Comparison of ENCODE assay signal across 16 cellular contexts in the genomic region with DNA sequence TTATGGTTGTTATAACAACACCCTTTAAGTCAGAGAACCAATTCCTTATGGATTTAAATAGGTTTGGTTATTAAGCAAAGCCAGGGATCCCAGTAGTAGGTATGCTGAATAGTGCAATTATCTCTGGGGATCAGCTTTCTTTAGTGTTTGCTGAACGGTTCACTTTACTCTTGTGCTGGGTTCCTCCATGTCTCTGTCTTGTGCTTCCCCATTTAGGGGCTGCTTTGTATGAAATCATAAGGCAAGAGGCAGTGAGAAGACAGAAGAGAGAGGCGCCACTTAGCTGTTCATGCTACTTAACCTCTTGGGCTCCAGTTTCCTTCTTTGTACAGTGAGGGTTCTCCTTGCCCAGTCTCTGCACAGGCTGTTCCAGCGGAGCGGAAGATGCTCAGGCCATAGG. TPM values are rescaled to one million over a fixed set of nuclear protein-coding genes. Genes with fewer than 3 reads are reported as not detected.
A peak's percentile ranks its signal among the peaks of the same experiment; 100 is the strongest.
DNase-seq lines count a peak whose midpoint lies in the region; ATAC-seq and TF ChIP-seq lines count a peak whose summit lies in the region.
"Had no signal": no experiment of that assay in that cellular context is flagged by ENCODE, and none has a peak within 500 bp of the region (broad histone marks: within the 10 kb centered on the region; RNA-seq: fewer than 3 reads in every experiment).

No MANE protein-coding gene starts in this region.

- no peak for ATAC-seq in activated B cell treated with CpG ODN at 0.5 μM for 24 hours (ENCODE audit: low read depth)
- no peak for ATAC-seq in activated naive CD4-positive, alpha-beta T cell treated with anti-CD3 and anti-CD28 coated beads, Interleukin-2, amount 50 U/mL, for 72 hours
- ATAC-seq: foreskin keratinocyte had no signal

- H3K27me3 Mint-ChIP-seq in activated B cell treated with CpG ODN at 0.5 μM for 24 hours, result no peaks in the 10 kb centered on the region
- H3K27me3 Mint-ChIP-seq in nephron (ENCODE audit: low read depth), result peaks cover 30% of the 10 kb centered on the region

- H3K4me1 Mint-ChIP-seq in activated B cell treated with CpG ODN at 0.5 μM for 24 hours, result peaks cover 68% of the 10 kb centered on the region
- peaks cover 32% of the 10 kb centered on the region for H3K4me1 Mint-ChIP-seq in nephron

- H3K36me3 Mint-ChIP-seq in activated B cell treated with CpG ODN at 0.5 μM for 24 hours (ENCODE audit: low read depth) (peaks cover 66% of the 10 kb centered on the region), nephron (ENCODE audit: low read depth) (peaks cover 34% of the 10 kb centered on the region)
- H3K36me3 Mint-ChIP-seq in activated naive CD4-positive, alpha-beta T cell treated with anti-CD3 and anti-CD28 coated beads, Interleukin-2, amount 50 U/mL, for 72 hours, result peaks cover 18 to 44% of the 10 kb centered on the region in 2 donors

- H3K9me3 Mint-ChIP-seq in activated B cell treated with CpG ODN at 0.5 μM for 24 hours, result no peaks in the 10 kb centered on the region
- H3K9me3 Mint-ChIP-seq in nephron, result no peaks in the 10 kb centered on the region
- H3K9me3 Mint-ChIP-seq in activated naive CD4-positive, alpha-beta T cell treated with anti-CD3 and anti-CD28 coated beads, Interleukin-2, amount 50 U/mL, for 72 hours, result no peaks in the 10 kb centered on the region
- H3K9me3 Mint-ChIP-seq: type B pancreatic cell had no signal

- H3K4me3 ChIP-seq in HL-60 (replicated peaks; ENCODE audit: insufficient read depth, low read length), result no peak overlapping the region

- TF ChIP-seq CTCF in HL-60 (IDR thresholded peaks at IDR 0.05; ENCODE audit: insufficient read depth, low read length), result no peak
- no peak for TF ChIP-seq CTCF in activated B cell treated with CpG ODN at 0.5 μM for 24 hours (IDR thresholded peaks at IDR 0.05)
- no peak for TF ChIP-seq CTCF in nephron (IDR thresholded peaks at IDR 0.05; ENCODE audit: unreplicated experiment in 3 of 3)

- peak overlapping the region; percentile 44; the same call in 1 of the 2 replicates for H3K27ac ChIP-seq in HL-60 (replicated peaks)
- H3K27ac ChIP-seq: foreskin keratinocyte had no signal

- intact Hi-C loops in activated B cell treated with CpG ODN at 0.5 μM for 24 hours (cut with micrococcal nuclease), result loop anchor here (5.0 kb wide), 2 partner anchors 54 to 218 kb away; no protein-coding TSS in a partner anchor

- H3K27me3 ChIP-seq in HL-60 (ENCODE audit: insufficient read depth, poor library complexity, severe bottlenecking), result no peaks in the 10 kb centered on the region
- H3K27me3 ChIP-seq: foreskin keratinocyte had no signal

- H3K4me3 Mint-ChIP-seq in activated B cell treated with CpG ODN at 0.5 μM for 24 hours (peak overlapping the region; percentile 19), nephron (peak overlapping the region in 2 of 3 experiments; percentile 17 to 25)

- H3K27ac Mint-ChIP-seq in activated B cell treated with CpG ODN at 0.5 μM for 24 hours, result peak overlapping the region; percentile 94
- H3K27ac Mint-ChIP-seq in nephron, result peak overlapping the region in 2 of 3 experiments; percentile 12 to 92
- peak overlapping the region in 1 of 2 donors; percentile 36 for H3K27ac Mint-ChIP-seq in activated naive CD4-positive, alpha-beta T cell treated with anti-CD3 and anti-CD28 coated beads, Interleukin-2, amount 50 U/mL, for 72 hours

- CTCF ChIA-PET in activated B cell treated with CpG ODN at 0.5 μM for 24 hours (lab: Charles Lee), result interaction anchor here (1.3 to 5.9 kb wide), 2 partner anchors 84 to 92 kb away, joined by 4 to 54 read pairs; no protein-coding TSS in a partner anchor

- POLR2A ChIA-PET in activated B cell treated with CpG ODN at 0.5 μM for 24 hours (lab: Charles Lee), result interaction anchor here (0.9 to 6.5 kb wide), 7 partner anchors 13 to 180 kb away, joined by 4 to 77 read pairs (median 14); partner anchors contain the start of gene EIF4A2

- DNase-seq in NCI-H1417 (lab: John Stamatoyannopoulos, UW) (peak in 2 of 3 experiments; percentile 18 to 23), NCI-H1417 treated with DMSO at 0.1 percent for 48 hours (lab: John Stamatoyannopoulos, UW) (no peak), HL-60 (ENCODE audit: low read depth in 1 of 2, low spot score in 1 of 2) (peak in 1 of 2 experiments; percentile 52), activated B cell treated with CpG ODN at 0.5 μM for 24 hours (no peak), DMS153 treated with DMSO at 0.1 percent for 48 hours (lab: John Stamatoyannopoulos, UW; ENCODE audit: unreplicated experiment) (no peak), dedifferentiated amniotic fluid mesenchymal stem cell (ENCODE audit: extremely low spot score) (no peak)
- DNase-seq in activated naive CD4-positive, alpha-beta T cell treated with anti-CD3 and anti-CD28 coated beads, Interleukin-2, amount 50 U/mL, for 72 hours (ENCODE audit: low spot score in 2 of 2), result no peak
- DNase-seq: activated T-cell treated with anti-CD3 and anti-CD28 coated beads, Interleukin-2, amount 50 U/mL, for 48 hours; DMS153; effector CD8-positive, alpha-beta T cell; foreskin keratinocyte; islet precursor cell; NCI-H1048; NCI-H510A treated with DMSO at 0.1 percent for 48 hours had no signal

RNA-seq across cellular contexts. Expression of gene ST6GAL1, which starts 3.5 kb away (rescaled TPM):
- 294 and 328 TPM in 2 replicates for total RNA-seq in activated B cell treated with CpG ODN at 0.5 μM for 24 hours
- total RNA-seq in activated naive CD4-positive, alpha-beta T cell treated with anti-CD3 and anti-CD28 coated beads, Interleukin-2, amount 50 U/mL, for 72 hours, result 10 to 100 TPM; 32.0 to 96.6 TPM

Comparison
In these comparisons a context has a peak if more than half of its experiments do, and no peak if none do; other contexts are left out.
1. DNase-seq: peak in NCI-H1417 (2 of 3); none in NCI-H1417 treated with DMSO at 0.1 percent for 48 hours (single experiment), activated B cell treated with CpG ODN at 0.5 μM for 24 hours (single experiment), DMS153 treated with DMSO at 0.1 percent for 48 hours (single experiment), dedifferentiated amniotic fluid mesenchymal stem cell (single experiment) and activated naive CD4-positive, alpha-beta T cell treated with anti-CD3 and anti-CD28 coated beads, Interleukin-2, amount 50 U/mL, for 72 hours (0 of 2).